In genomic region chrX:52933976-52934703, GRCh38 we compare ENCODE assay signal across 9 cellular contexts. TPM values are rescaled to one million over a fixed set of nuclear protein-coding genes. Genes with fewer than 3 reads are reported as not detected.
DNase-seq lines count a peak whose midpoint lies in the region; ATAC-seq, FAIRE-seq and TF ChIP-seq lines count a peak whose summit lies in the region.
"Had no signal": no experiment of that assay in that cellular context is flagged by ENCODE, and none has a peak within 500 bp of the region (broad histone marks: within the 10 kb centered on the region; RNA-seq: fewer than 3 reads in every experiment).

No MANE protein-coding gene starts in this region.

- no peaks in the 10 kb centered on the region for H3K27me3 ChIP-seq in cardiac muscle cell
- H3K27me3 ChIP-seq in KMS-11 (ENCODE audit: insufficient read depth, low read depth): no peaks in the 10 kb centered on the region
- H3K27me3 ChIP-seq in mononuclear cell (ENCODE audit: insufficient read depth, low read length): no peaks in the 10 kb centered on the region

- FAIRE-seq in GM12891 (lab: Jason Lieb, UNC): no peak
- FAIRE-seq: islet of Langerhans had no signal

- peak overlapping the region; percentile 82 for H2AFZ ChIP-seq in KMS-11 (ENCODE audit: low read depth)

- H3K4me3 ChIP-seq in cardiac muscle cell: peak overlapping the region; percentile 68
- no peak overlapping the region for H3K4me3 ChIP-seq in KMS-11 (IDR thresholded peaks at IDR 0.05; ENCODE audit: insufficient read depth, low read depth, low read length)
- H3K4me3 ChIP-seq in cardiac fibroblast (replicated peaks in 1 of 2; ENCODE audit: low read depth in 2 of 2, low read length in 2 of 2): peak overlapping the region; percentile 63 to 70
- peak overlapping the region; percentile 65 for H3K4me3 ChIP-seq in mononuclear cell (ENCODE audit: low read length)

- TF ChIP-seq CTCF in cardiac muscle cell (IDR thresholded peaks at IDR 0.05; ENCODE audit: low read depth, low read length) (no peak), KMS-11 (conservative IDR thresholded peaks at IDR 0.05; ENCODE audit: low read depth, low read length) (no peak), cardiac fibroblast (IDR thresholded peaks at IDR 0.05; ENCODE audit: low read depth, low read length) (no peak)

- H3K4me1 ChIP-seq in cardiac muscle cell (ENCODE audit: low read depth): no peaks in the 10 kb centered on the region
- H3K4me1 ChIP-seq in KMS-11 (ENCODE audit: low read depth, poor library complexity, severe bottlenecking): peaks cover 8% of the 10 kb centered on the region
- H3K4me1 ChIP-seq in mononuclear cell (ENCODE audit: insufficient read depth, low read length): peaks cover 7% of the 10 kb centered on the region

- intact Hi-C loops in Right ventricle myocardium superior (cut with DNase I): no loop called here
- intact Hi-C loops in posterior cingulate gyrus (cut with DNase I): no loop called here

- no peak for TF ChIP-seq POLR2A in GM12891 (IDR thresholded peaks at IDR 0.05; ENCODE audit: low read depth, low read length)

- H3K9ac ChIP-seq in KMS-11: peak overlapping the region; percentile 84; the same call in 1 of the 2 replicates

- H3K36me3 ChIP-seq in cardiac muscle cell (no peaks in the 10 kb centered on the region), KMS-11 (ENCODE audit: insufficient read depth) (no peaks in the 10 kb centered on the region)

- DNase-seq in cardiac muscle cell (ENCODE audit: low read depth in 1 of 2, low spot score in 1 of 2) (peak in 1 of 2 donors; percentile 0), Right ventricle myocardium superior (no peak), cardiac fibroblast (ENCODE audit: low read depth in 2 of 2) (no peak), posterior cingulate gyrus (no peak), GM12891 (ENCODE audit: insufficient read length, low spot score) (no peak), HuH-7.5 (ENCODE audit: low spot score) (no peak)

- H3K9me3 ChIP-seq in cardiac muscle cell (ENCODE audit: low read depth) (no peaks in the 10 kb centered on the region), mononuclear cell (ENCODE audit: low read depth, low read length) (no peaks in the 10 kb centered on the region)

- no peaks in the 10 kb centered on the region for H3K79me2 ChIP-seq in KMS-11 (ENCODE audit: insufficient read depth, low read depth)

- H3K27ac ChIP-seq in cardiac muscle cell (peak overlapping the region; percentile 96), KMS-11 (peak overlapping the region; percentile 91)

- H4K20me1 ChIP-seq in KMS-11 (ENCODE audit: insufficient read depth): no peaks in the 10 kb centered on the region

- peak overlapping the region; percentile 70 for H3K4me2 ChIP-seq in KMS-11

- ATAC-seq in Right ventricle myocardium superior (ENCODE audit: poor library complexity): no peak

TF ChIP-seq in GM12891, 5 proteins besides CTCF, POLR2A, EP300 and RAD21:
- TF ChIP-seq POLR2AphosphoS5 (IDR thresholded peaks at IDR 0.05; ENCODE audit: low read depth, low read length): no peak
- no peak for TF ChIP-seq TAF1 (IDR thresholded peaks at IDR 0.05; ENCODE audit: low read depth, low read length)
- TF ChIP-seq POU2F2 (IDR thresholded peaks at IDR 0.05; ENCODE audit: low read depth, low read length): no peak
- TF ChIP-seq PAX5 (IDR thresholded peaks at IDR 0.05; ENCODE audit: insufficient read depth, low read length, severe bottlenecking): no peak
- TF ChIP-seq SPI1 (IDR thresholded peaks at IDR 0.05; ENCODE audit: low read depth, low read length): no peak

RNA-seq across cellular contexts. Expression of gene FAM156A, which starts 24.2 kb away (rescaled TPM):
- total RNA-seq in cardiac muscle cell: 27.7 and 29.8 TPM in 2 replicates
- 24.7 and 38.3 TPM in 2 replicates for polyA plus RNA-seq in cardiac muscle cell
- 7.6 TPM for total RNA-seq in Right ventricle myocardium superior
- 7.8 TPM for total RNA-seq in mononuclear cell
- polyA plus RNA-seq in GM12891 (2012; ENCODE audit: low read depth, missing spikeins): 23.1 TPM

RNA-seq across cellular contexts. Expression of gene FAM156B, which starts 37.0 kb away (rescaled TPM):
- total RNA-seq in cardiac muscle cell: 28.5 and 32.9 TPM in 2 replicates
- polyA plus RNA-seq in cardiac muscle cell: 32.9 and 35.4 TPM in 2 replicates
- total RNA-seq in Right ventricle myocardium superior: 5.6 TPM
- total RNA-seq in mononuclear cell: 6.2 TPM
- 14.4 TPM for polyA plus RNA-seq in GM12891 (2012; ENCODE audit: low read depth, missing spikeins)
